ENCODE assay signal across 8 cellular contexts in genomic region chr1:44632511-44633072, GRCh38.
A peak's percentile ranks its signal among the peaks of the same experiment; 100 is the strongest.
DNase-seq lines count a peak whose midpoint lies in the region; ATAC-seq and TF ChIP-seq lines count a peak whose summit lies in the region.

No MANE protein-coding gene starts in this region.

- ATAC-seq in HG03520 (IDR thresholded peaks at IDR 0.05; ENCODE audit: unreplicated experiment): no peak

- peak overlapping the region; percentile 89 for H3K4me3 ChIP-seq in coronary artery
- no peak overlapping the region for H3K4me3 ChIP-seq in mucosa of stomach (ENCODE audit: low read length)

- TF ChIP-seq CTCF in coronary artery (IDR thresholded peaks at IDR 0.05): no peak

- DNase-seq in NCI-H146 (lab: John Stamatoyannopoulos, UW): peak; percentile 27
- DNase-seq in NCI-H146 treated with DMSO at 0.1 percent for 48 hours (lab: John Stamatoyannopoulos, UW; ENCODE audit: unreplicated experiment): no peak
- DNase-seq in OCI-M1 (lab: John Stamatoyannopoulos, UW): peak; percentile 68
- no peak for DNase-seq in coronary artery (ENCODE audit: low spot score)
- DNase-seq in DMS79 treated with DMSO at 0.1 percent for 48 hours (lab: John Stamatoyannopoulos, UW): no peak
- DNase-seq in activated effector memory CD4-positive, alpha-beta T cell treated with Interleukin-2 at 50 U/mL for 16 hours: no peak

- peak overlapping the region; percentile 91 to 92 for H3K27ac ChIP-seq in coronary artery

- H3K27me3 ChIP-seq in mucosa of stomach (ENCODE audit: control insufficient read depth, insufficient read depth, low read length): no peaks in the 10 kb centered on the region

- peaks cover 18% of the 10 kb centered on the region for H3K36me3 ChIP-seq in mucosa of stomach (ENCODE audit: control insufficient read depth, insufficient read depth, low read length)

- no peaks in the 10 kb centered on the region for H3K9me3 ChIP-seq in mucosa of stomach (ENCODE audit: control insufficient read depth, low read length)

- peak overlapping the region; percentile 72 for H3K9ac ChIP-seq in mucosa of stomach (ENCODE audit: low read length)

- peaks cover 8% of the 10 kb centered on the region for H3K4me1 ChIP-seq in mucosa of stomach (ENCODE audit: control insufficient read depth, insufficient read depth, low read length)

Comparison
In these comparisons a context has a peak if more than half of its experiments do, and no peak if none do; other contexts are left out.
1. DNase-seq: peak in NCI-H146 (single experiment) and OCI-M1 (single experiment); none in NCI-H146 treated with DMSO at 0.1 percent for 48 hours (single experiment), coronary artery (single experiment), DMS79 treated with DMSO at 0.1 percent for 48 hours (single experiment) and activated effector memory CD4-positive, alpha-beta T cell treated with Interleukin-2 at 50 U/mL for 16 hours (single experiment).